In the genomic region with DNA sequence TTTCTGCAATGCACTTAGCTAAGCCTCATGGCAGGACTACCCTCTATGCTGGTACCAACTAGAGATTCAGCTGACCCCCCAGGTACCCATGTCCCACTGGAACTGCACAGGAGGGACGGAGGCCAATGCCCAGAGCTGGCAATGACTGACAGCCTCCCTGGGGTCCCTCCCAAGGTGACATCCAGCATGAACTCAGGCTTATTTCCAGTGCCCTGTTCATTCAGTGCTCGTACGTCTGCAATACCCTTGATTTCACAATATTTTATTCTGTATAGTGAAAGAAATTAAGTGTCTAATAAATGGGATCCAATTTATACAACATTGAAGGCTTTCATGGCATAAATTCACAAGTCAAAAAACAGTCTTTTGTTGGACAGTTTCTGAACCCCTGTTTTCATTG, we compare ENCODE assay signal across 33 cellular contexts.
"Had no signal": no experiment of that assay in that cellular context is flagged by ENCODE, and none has a peak within 500 bp of the region (broad histone marks: within the 10 kb centered on the region; RNA-seq: fewer than 3 reads in every experiment).

No MANE protein-coding gene starts in this region.

- H3K27me3 Mint-ChIP-seq: activated naive CD8-positive, alpha-beta T cell; effector memory CD8-positive, alpha-beta T cell had no signal

- H3K27ac Mint-ChIP-seq: activated naive CD8-positive, alpha-beta T cell; brain; nephron; progenitor cell of endocrine pancreas; T-helper 1 cell treated with Interleukin-12 subunit alpha and Interleukin-12 subunit beta and Interleukin-4 antibody, amounts not matched to agents 30 μg/mL and 1 μg/mL, for 36 hours had no signal

- H3K4me3 ChIP-seq: ascending aorta, cardiac muscle cell, coronary artery, dorsolateral prefrontal cortex, lung, mucosa of descending colon, sigmoid colon, thoracic aorta, uterus had no signal

- ATAC-seq: activated CD4-positive, CD25-positive, alpha-beta regulatory T cell treated with anti-CD3 and anti-CD28 coated beads, Interleukin-2, amount 50 U/mL, for 24 hours; effector memory CD8-positive, alpha-beta T cell; esophagus mucosa; left lobe of liver; mucosa of descending colon; stimulated activated naive CD8-positive, alpha-beta T cell treated with anti-CD3 and anti-CD28 coated beads, Interleukin-15, Interleukin-2, amounts not matched to agents 100 U/mL and 50 U/mL, for 24 hours had no signal

- H3K36me3 ChIP-seq: ascending aorta, cardiac muscle cell, heart left ventricle, sigmoid colon, thoracic aorta, uterus, WERI-Rb-1 had no signal

- H3K27me3 ChIP-seq: ascending aorta, heart left ventricle, sigmoid colon, uterus had no signal

- H3K4me1 Mint-ChIP-seq: brain had no signal

- H3K4me1 ChIP-seq: ascending aorta, sigmoid colon, uterus had no signal

- H3K9me3 Mint-ChIP-seq: effector memory CD8-positive, alpha-beta T cell; nephron; T-helper 1 cell treated with Interleukin-12 subunit alpha and Interleukin-12 subunit beta and Interleukin-4 antibody, amounts not matched to agents 30 μg/mL and 1 μg/mL, for 36 hours had no signal

- H3K36me3 Mint-ChIP-seq: activated naive CD8-positive, alpha-beta T cell; brain had no signal

- H3K27ac ChIP-seq: ascending aorta, cardiac muscle cell, thoracic aorta, WERI-Rb-1 had no signal

- DNase-seq: activated CD4-positive, alpha-beta T cell treated with anti-CD3 and anti-CD28 coated beads for 48 hours; activated CD4-positive, alpha-beta T cell treated with anti-CD3 and anti-CD28 coated beads, Interleukin-2, amount 50 U/mL, for 48 hours; activated CD8-positive, alpha-beta memory T cell treated with anti-CD3 and anti-CD28 coated beads for 24 hours; activated effector memory CD4-positive, alpha-beta T cell treated with Interleukin-2 at 50 U/mL for 16 hours; activated naive CD4-positive, alpha-beta T cell treated with Interleukin-2 at 50 U/mL for 16 hours; dorsolateral prefrontal cortex; effector memory CD8-positive, alpha-beta T cell; foreskin fibroblast; heart left ventricle; kidney glomerular epithelial cell; mucosa of descending colon; sigmoid colon; small intestine; stimulated activated CD4-positive, alpha-beta T cell treated with anti-CD3 and anti-CD28 coated beads, Interleukin-15, amount 100 ng/mL, for 24 hours; stimulated activated CD4-positive, alpha-beta T cell treated with anti-CD3 and anti-CD28 coated beads, Interleukin-2, amount 100 ng/mL, for 24 hours; stimulated activated naive CD8-positive, alpha-beta T cell treated with anti-CD3 and anti-CD28 coated beads, Interleukin-15, Interleukin-2, amounts not matched to agents 100 U/mL and 50 U/mL, for 24 hours; T-helper 9 cell; trophoblast cell; uterus; WERI-Rb-1 had no signal

- H3K4me3 Mint-ChIP-seq: activated naive CD8-positive, alpha-beta T cell; brain; effector memory CD8-positive, alpha-beta T cell; nephron; T-helper 1 cell treated with Interleukin-12 subunit alpha and Interleukin-12 subunit beta and Interleukin-4 antibody, amounts not matched to agents 30 μg/mL and 1 μg/mL, for 36 hours had no signal
